In genomic region chr19:20423381-20424207, GRCh38 we compare ENCODE assay signal across 8 cellular contexts.
DNase-seq lines count a peak whose midpoint lies in the region; ATAC-seq and TF ChIP-seq lines count a peak whose summit lies in the region.

No MANE protein-coding gene starts in this region.

- TF ChIP-seq CTCF in HL-60 (IDR thresholded peaks at IDR 0.05; ENCODE audit: insufficient read depth, low read length), result no peak
- TF ChIP-seq CTCF in fibroblast of villous mesenchyme (IDR thresholded peaks at IDR 0.05; ENCODE audit: insufficient read depth, low read depth, low read length), result no peak
- TF ChIP-seq CTCF in neural cell (IDR thresholded peaks at IDR 0.05; ENCODE audit: poor library complexity, severe bottlenecking), result no peak

- no peaks in the 10 kb centered on the region for H3K79me2 ChIP-seq in neural cell (replicated peaks; ENCODE audit: insufficient read depth, low read length)

- no peak for TF ChIP-seq EP300 in neural cell (conservative IDR thresholded peaks at IDR 0.05; ENCODE audit: poor library complexity, severe bottlenecking)

- no peak for ATAC-seq in GM19463 (IDR thresholded peaks at IDR 0.05; ENCODE audit: unreplicated experiment)

- H3K27ac ChIP-seq in HL-60 (replicated peaks) (peak overlapping the region; percentile 73), neural cell (ENCODE audit: low read length) (peak overlapping the region; percentile 87), thymus (ENCODE audit: low read depth) (peak overlapping the region; percentile 87)

- H3K4me1 ChIP-seq in thymus (ENCODE audit: control insufficient read depth, insufficient read depth, low read length), result no peaks in the 10 kb centered on the region

- no peak overlapping the region for H3K4me2 ChIP-seq in neural cell (ENCODE audit: low read length)

- no peak overlapping the region for H2AFZ ChIP-seq in neural cell (ENCODE audit: low read depth, low read length)

- H3K27me3 ChIP-seq in HL-60 (ENCODE audit: insufficient read depth, poor library complexity, severe bottlenecking), result no peaks in the 10 kb centered on the region
- H3K27me3 ChIP-seq in neural cell (ENCODE audit: insufficient read depth, low read depth, low read length), result no peaks in the 10 kb centered on the region
- no peaks in the 10 kb centered on the region for H3K27me3 ChIP-seq in thymus (ENCODE audit: control insufficient read depth, insufficient read depth)

- H3K9me2 ChIP-seq in neural cell (ENCODE audit: insufficient read depth, low read length), result no peaks in the 10 kb centered on the region

- H3K9me3 ChIP-seq in neural cell (ENCODE audit: low read length), result no peaks in the 10 kb centered on the region
- H3K9me3 ChIP-seq in thymus (ENCODE audit: control insufficient read depth), result no peaks in the 10 kb centered on the region

- WGBS in thymus, result 8% methylated on average over 44 of the region's 44 CpGs

- peak overlapping the region; percentile 71 for H3K9ac ChIP-seq in neural cell (ENCODE audit: low read length)

- TF ChIP-seq RAD21 in neural cell (conservative IDR thresholded peaks at IDR 0.05), result no peak

- H4K20me1 ChIP-seq in neural cell (ENCODE audit: insufficient read depth), result no peaks in the 10 kb centered on the region

- H3F3A ChIP-seq in neural cell (ENCODE audit: insufficient read depth, low read length, poor library complexity, severe bottlenecking), result no peaks in the 10 kb centered on the region

- H3K4me3 ChIP-seq in HL-60 (replicated peaks; ENCODE audit: insufficient read depth, low read length) (peak overlapping the region; percentile 36), fibroblast of villous mesenchyme (ENCODE audit: low read depth, low read length) (peak overlapping the region; percentile 70), neural cell (ENCODE audit: low read length) (peak overlapping the region; percentile 69), thymus (ENCODE audit: low read length) (peak overlapping the region; percentile 71)

- DNase-seq in AG20443 (ENCODE audit: low spot score) (peak; percentile 29), HL-60 (ENCODE audit: low read depth in 1 of 2, low spot score in 1 of 2) (peak; percentile 15 to 18), activated gamma-delta T cell (lab: John Stamatoyannopoulos, UW) (peak; percentile 2), fibroblast of villous mesenchyme (ENCODE audit: low read depth) (peak; percentile 65), NK-92 (lab: John Stamatoyannopoulos, UW; ENCODE audit: unreplicated experiment) (no peak)

- H3K36me3 ChIP-seq in neural cell (ENCODE audit: insufficient read depth, low read length) (no peaks in the 10 kb centered on the region), thymus (ENCODE audit: control insufficient read depth, insufficient read depth) (no peaks in the 10 kb centered on the region)

TF ChIP-seq in neural cell, 6 proteins besides CTCF, POLR2A, EP300 and RAD21:
- TF ChIP-seq POLR2AphosphoS5 (IDR thresholded peaks at IDR 0.05), result no peak
- TF ChIP-seq TAF1 (IDR thresholded peaks at IDR 0.05; ENCODE audit: low read depth), result no peak
- no peak for TF ChIP-seq REST (IDR thresholded peaks at IDR 0.05; ENCODE audit: borderline replicate concordance)
- TF ChIP-seq EZH2 (IDR thresholded peaks at IDR 0.05; ENCODE audit: borderline replicate concordance, insufficient read depth, low read length, poor library complexity, severe bottlenecking), result no peak
- no peak for TF ChIP-seq SMC3 (conservative IDR thresholded peaks at IDR 0.05; ENCODE audit: poor library complexity)
- TF ChIP-seq MXI1 (conservative IDR thresholded peaks at IDR 0.05; ENCODE audit: poor library complexity, severe bottlenecking), result no peak
TF ChIP-seq in neural cell: peak in this region for 0.
